In genomic region chr4:124938836-124939235, GRCh38 we compare ENCODE assay signal across 21 cellular contexts.
DNase-seq lines count a peak whose midpoint lies in the region; ATAC-seq, FAIRE-seq and TF ChIP-seq lines count a peak whose summit lies in the region.
"Had no signal": no experiment of that assay in that cellular context is flagged by ENCODE, and none has a peak within 500 bp of the region (broad histone marks: within the 10 kb centered on the region; RNA-seq: fewer than 3 reads in every experiment).

No MANE protein-coding gene starts in this region.

- no peak overlapping the region for H2AFZ ChIP-seq in keratinocyte (ENCODE audit: control insufficient read depth, low read length)
- H2AFZ ChIP-seq: GM23248 had no signal

- H3K9ac ChIP-seq in keratinocyte (ENCODE audit: control insufficient read depth, extremely low read depth, insufficient read depth, low read length) = no peak overlapping the region
- H3K9ac ChIP-seq: BLaER1, GM23248 had no signal

- ATAC-seq in HG03442 (IDR thresholded peaks at IDR 0.05; ENCODE audit: unreplicated experiment) = no peak
- no peak for ATAC-seq in stimulated activated naive B cell treated with anti-CD40 and anti-IgM and Interleukin-4, amounts not matched to agents 10 μg/mL and 1 μg/mL and 100 μg/mL, for 72 hours (replicated peaks)
- ATAC-seq: HepG2 had no signal

- dilution Hi-C loops in keratinocyte (cut with MboI; ENCODE audit: extremely low pct_ligation_motif_present, low sequenced_read_pairs) = no loop called here

- no peaks in the 10 kb centered on the region for H3K27me3 ChIP-seq in breast epithelium
- no peaks in the 10 kb centered on the region for H3K27me3 ChIP-seq in keratinocyte (ENCODE audit: control insufficient read depth, extremely low read depth, insufficient read depth, low read length)
- no peaks in the 10 kb centered on the region for H3K27me3 ChIP-seq in thyroid gland
- H3K27me3 ChIP-seq: BLaER1 had no signal

- H3K27ac ChIP-seq in breast epithelium = peak overlapping the region; percentile 14 to 26
- H3K27ac ChIP-seq in VCaP = peak overlapping the region; percentile 79
- no peak overlapping the region for H3K27ac ChIP-seq in keratinocyte (ENCODE audit: control insufficient read depth, insufficient read depth, low read length)
- peak overlapping the region; percentile 66 to 80 (median 72) for H3K27ac ChIP-seq in thyroid gland
- H3K27ac ChIP-seq: BLaER1, GM23248 had no signal

- no peak overlapping the region for H3K27ac Mint-ChIP-seq in MCF 10A (ENCODE audit: low read depth, unreplicated experiment)
- no peak overlapping the region for H3K27ac Mint-ChIP-seq in stimulated activated naive B cell treated with anti-CD40 and anti-IgM and Interleukin-4, amounts not matched to agents 10 μg/mL and 1 μg/mL and 100 μg/mL, for 72 hours
- H3K27ac Mint-ChIP-seq: CD8-positive, alpha-beta memory T cell had no signal

- H3K4me1 Mint-ChIP-seq in MCF 10A (ENCODE audit: insufficient read depth, unreplicated experiment) = peaks cover 48% of the 10 kb centered on the region
- no peaks in the 10 kb centered on the region for H3K4me1 Mint-ChIP-seq in stimulated activated naive B cell treated with anti-CD40 and anti-IgM and Interleukin-4, amounts not matched to agents 10 μg/mL and 1 μg/mL and 100 μg/mL, for 72 hours
- H3K4me1 Mint-ChIP-seq: CD8-positive, alpha-beta memory T cell had no signal

- no peaks in the 10 kb centered on the region for H3K27me3 Mint-ChIP-seq in MCF 10A (ENCODE audit: insufficient read depth, unreplicated experiment)
- H3K27me3 Mint-ChIP-seq in stimulated activated naive B cell treated with anti-CD40 and anti-IgM and Interleukin-4, amounts not matched to agents 10 μg/mL and 1 μg/mL and 100 μg/mL, for 72 hours = no peaks in the 10 kb centered on the region
- H3K27me3 Mint-ChIP-seq: CD8-positive, alpha-beta memory T cell had no signal

- H3K4me1 ChIP-seq in breast epithelium (no peaks in the 10 kb centered on the region), keratinocyte (ENCODE audit: control insufficient read depth, extremely low read depth, insufficient read depth, low read length) (peaks cover 23% of the 10 kb centered on the region), thyroid gland (peaks cover 36 to 54% of the 10 kb centered on the region in 2 donors)
- H3K4me1 ChIP-seq: BLaER1, Caco-2 had no signal

- WGBS in thyroid gland, 2 donors = 60 to 65% methylated on average over 1 of the region's 1 CpG

- BruUV-seq in MCF 10A (replicated peaks; lab: Mats Ljungman, UMichigan) = no TSS peak

- FAIRE-seq in keratinocyte (lab: Jason Lieb, UNC) = peak; percentile 23
- FAIRE-seq: GM12892, GM19239, H54, HepG2, HTR-8/SVneo had no signal

- H3K9me3 ChIP-seq in breast epithelium (no peaks in the 10 kb centered on the region), keratinocyte (ENCODE audit: control insufficient read depth, low read depth, low read length) (no peaks in the 10 kb centered on the region), thyroid gland (no peaks in the 10 kb centered on the region)
- H3K9me3 ChIP-seq: BLaER1, Caco-2 had no signal

- no peaks in the 10 kb centered on the region for H3K79me2 ChIP-seq in keratinocyte (ENCODE audit: control insufficient read depth, insufficient read depth, low read length)

- H3K36me3 ChIP-seq in breast epithelium = no peaks in the 10 kb centered on the region
- H3K36me3 ChIP-seq in keratinocyte (ENCODE audit: control insufficient read depth in 2 of 2, extremely low read depth in 1 of 2, insufficient read depth in 2 of 2, low read length in 2 of 2) = no peaks in the 10 kb centered on the region
- no peaks in the 10 kb centered on the region for H3K36me3 ChIP-seq in thyroid gland
- H3K36me3 ChIP-seq: BLaER1 had no signal

- H3K4me3 ChIP-seq in breast epithelium (no peak overlapping the region), keratinocyte (ENCODE audit: control insufficient read depth in 2 of 3, extremely low read depth in 1 of 3, insufficient read depth in 2 of 3, low read depth in 1 of 3, low read length in 3 of 3) (no peak overlapping the region), thyroid gland (replicated peaks in 1 of 3) (no peak overlapping the region)
- H3K4me3 ChIP-seq: BLaER1, GM23248 had no signal

- no peaks in the 10 kb centered on the region for H4K20me1 ChIP-seq in keratinocyte (ENCODE audit: control insufficient read depth, extremely low read depth, insufficient read depth, low read length)
- H4K20me1 ChIP-seq: BLaER1 had no signal

- TF ChIP-seq POLR2A in breast epithelium (IDR thresholded peaks at IDR 0.05) (no peak), thyroid gland (IDR thresholded peaks at IDR 0.05) (no peak)

- no peaks in the 10 kb centered on the region for H3K9me1 ChIP-seq in keratinocyte (ENCODE audit: control insufficient read depth, extremely low read depth, insufficient read depth, low read length)

- intact Hi-C loops in breast epithelium (cut with DNase I; ENCODE audit: low total_unique reads) = no loop called here
- intact Hi-C loops in MCF 10A (cut with micrococcal nuclease) = loop anchor here (1.0 kb wide), 1 partner anchor 17 kb away; no protein-coding TSS in a partner anchor
- intact Hi-C loops in thyroid gland (cut with DNase I) = no loop called here

- POLR2A ChIA-PET in MCF 10A (lab: Yijun Ruan, JAX) = interaction anchor here (3.0 kb wide), 1 partner anchor 35 kb away, joined by 15 read pairs; no protein-coding TSS in a partner anchor

- H3K9me3 Mint-ChIP-seq in MCF 10A (ENCODE audit: unreplicated experiment) = peaks cover 6% of the 10 kb centered on the region
- H3K9me3 Mint-ChIP-seq in stimulated activated naive B cell treated with anti-CD40 and anti-IgM and Interleukin-4, amounts not matched to agents 10 μg/mL and 1 μg/mL and 100 μg/mL, for 72 hours = peaks cover 0 to 4% of the 10 kb centered on the region in 2 donors

- CTCF ChIA-PET in MCF 10A (lab: Yijun Ruan, JAX) = no interaction called here

- DNase-seq in breast epithelium (ENCODE audit: low spot score in 2 of 2) (no peak), MCF 10A (ENCODE audit: unreplicated experiment) (no peak), keratinocyte (ENCODE audit: low read depth, low spot score) (no peak), thyroid gland (no peak), NCI-H226 (no peak)
- no peak for DNase-seq in stimulated activated naive B cell treated with anti-CD40 and anti-IgM and Interleukin-4, amounts not matched to agents 10 μg/mL and 1 μg/mL and 100 μg/mL, for 72 hours
- DNase-seq: 8988T; AML-193; Caco-2; CD8-positive, alpha-beta memory T cell; DND-41; GDM1; GM23248 had no signal

- H3K36me3 Mint-ChIP-seq in MCF 10A (ENCODE audit: insufficient read depth, unreplicated experiment) = no peaks in the 10 kb centered on the region
- H3K36me3 Mint-ChIP-seq in stimulated activated naive B cell treated with anti-CD40 and anti-IgM and Interleukin-4, amounts not matched to agents 10 μg/mL and 1 μg/mL and 100 μg/mL, for 72 hours = no peaks in the 10 kb centered on the region
- H3K36me3 Mint-ChIP-seq: CD8-positive, alpha-beta memory T cell had no signal

- TF ChIP-seq CTCF in breast epithelium (IDR thresholded peaks at IDR 0.05) (no peak), MCF 10A (IDR thresholded peaks at IDR 0.05; ENCODE audit: unreplicated experiment) (no peak), VCaP (conservative IDR thresholded peaks at IDR 0.05) (no peak), keratinocyte (optimal IDR thresholded peaks at IDR 0.05 in 1 of 3, IDR thresholded peaks at IDR 0.05 in 1 of 3, conservative IDR thresholded peaks at IDR 0.05 in 1 of 3; ENCODE audit: extremely low read depth in 1 of 3, insufficient read depth in 2 of 3, low read length in 3 of 3) (no peak), thyroid gland (IDR thresholded peaks at IDR 0.05) (no peak)

- H3K4me3 Mint-ChIP-seq in MCF 10A (ENCODE audit: unreplicated experiment) = no peak overlapping the region
- no peak overlapping the region for H3K4me3 Mint-ChIP-seq in stimulated activated naive B cell treated with anti-CD40 and anti-IgM and Interleukin-4, amounts not matched to agents 10 μg/mL and 1 μg/mL and 100 μg/mL, for 72 hours
- H3K4me3 Mint-ChIP-seq: CD8-positive, alpha-beta memory T cell had no signal

- H3K4me2 ChIP-seq in keratinocyte (ENCODE audit: control insufficient read depth, extremely low read depth, insufficient read depth, low read depth, low read length) = no peak overlapping the region
- H3K4me2 ChIP-seq: BLaER1 had no signal
